Comparison of ENCODE assay signal across 1 cellular context in the genomic region with DNA sequence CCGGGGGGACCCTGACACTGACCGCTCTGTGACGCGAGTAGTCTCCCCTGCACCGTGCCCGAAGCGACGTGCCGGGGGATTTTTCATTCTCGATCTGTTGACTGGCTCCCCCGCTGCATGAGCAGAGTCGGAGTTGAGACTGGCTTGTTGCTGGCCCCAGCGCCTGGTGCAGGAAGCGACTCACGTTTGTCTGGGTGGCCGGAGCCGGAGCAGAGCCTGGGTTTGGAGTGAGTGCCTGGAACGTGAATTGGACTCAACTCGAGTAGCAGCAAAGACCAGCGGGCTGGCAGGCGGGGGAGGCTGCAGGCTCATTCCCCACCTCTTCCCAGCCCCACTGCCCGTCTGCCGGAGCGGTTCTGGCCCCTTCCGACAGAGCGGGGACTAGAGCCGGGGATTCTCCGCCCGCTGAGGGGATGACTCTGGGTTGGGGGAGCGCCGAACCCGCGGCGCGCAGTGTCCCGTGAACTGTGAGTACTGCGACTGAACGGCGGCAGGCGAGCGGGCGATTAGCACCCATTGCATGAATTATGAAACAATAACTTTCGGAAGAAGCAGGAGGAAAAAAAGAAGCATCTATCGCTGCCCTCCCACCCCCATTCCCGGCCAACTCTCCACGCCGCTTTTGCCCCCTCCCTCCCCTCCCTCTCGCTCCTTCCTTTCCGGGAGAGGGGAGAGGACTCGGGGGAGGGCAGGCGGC.
A peak's percentile ranks its signal among the peaks of the same experiment; 100 is the strongest.
TF ChIP-seq lines count a peak whose summit lies in the region.

No MANE protein-coding gene starts in this region.

TF ChIP-seq in H1, 55 proteins besides CTCF, POLR2A, EP300 and RAD21 (continued from another document):
- TF ChIP-seq E2F6 (IDR thresholded peaks at IDR 0.05), result no peak
- TF ChIP-seq ASH2L (IDR thresholded peaks at IDR 0.05; ENCODE audit: low read length), result peak; percentile 47
- peak; percentile 25 for TF ChIP-seq RNF2 (IDR thresholded peaks at IDR 0.05; ENCODE audit: borderline replicate concordance, low read depth, low read length, missing control alignments, poor library complexity, severe bottlenecking)
- TF ChIP-seq CREB1 (IDR thresholded peaks at IDR 0.05), result no peak
